Comparison of ENCODE assay signal across 24 cellular contexts in the genomic region with DNA sequence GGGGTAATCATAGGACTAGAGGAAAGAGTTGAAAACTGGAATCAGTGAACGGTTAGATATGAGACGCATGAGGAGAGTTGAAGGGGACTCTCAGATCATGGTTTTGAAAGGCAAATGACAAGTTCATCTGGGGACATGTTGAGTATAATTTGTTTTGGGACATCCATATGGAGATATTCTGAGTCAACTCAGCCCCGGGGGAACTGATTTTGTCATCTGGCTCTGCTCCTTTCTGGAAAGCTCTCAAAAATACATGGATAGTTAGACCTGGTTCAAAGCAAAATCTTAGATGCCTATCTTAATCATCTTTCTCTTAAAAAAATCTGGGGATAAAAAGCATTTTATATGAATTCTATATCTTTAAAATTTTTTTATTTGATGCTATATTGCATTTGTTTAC.
"Had no signal": no experiment of that assay in that cellular context is flagged by ENCODE, and none has a peak within 500 bp of the region (broad histone marks: within the 10 kb centered on the region; RNA-seq: fewer than 3 reads in every experiment).

No MANE protein-coding gene starts in this region.

- H3K27ac ChIP-seq: brain microvascular endothelial cell, esophagus squamous epithelium, left lung, neural progenitor cell, prostate gland, spleen, testis, upper lobe of right lung had no signal

- DNase-seq: activated CD4-positive, alpha-beta T cell treated with anti-CD3 and anti-CD28 coated beads for 1 hour; activated CD4-positive, alpha-beta T cell treated with anti-CD3 and anti-CD28 coated beads, Interleukin-2, amount 50 U/mL, for 1 hour; activated CD8-positive, alpha-beta T cell treated with anti-CD3 and anti-CD28 coated beads, Interleukin-2, amount 10 ng/mL, durations not matched to agents 7 days and 5 days; activated gamma-delta T cell treated with Interleukin-2 at 50 U/mL for 16 hours; anterior cingulate cortex; brain microvascular endothelial cell; cortex of kidney; endodermal cell; esophagus squamous epithelium; left lung; mammary epithelial cell; naive thymus-derived CD8-positive, alpha-beta T cell; spleen; stimulated activated CD4-positive, alpha-beta T cell treated with anti-CD3 and anti-CD28 coated beads, Interleukin-4, amount 100 ng/mL, for 1 hour; stimulated activated naive CD4-positive, alpha-beta T cell; T-cell; testis; upper lobe of right lung had no signal

- H3K4me1 Mint-ChIP-seq: endodermal cell had no signal

- H3K4me3 ChIP-seq: esophagus squamous epithelium, left lung, neural progenitor cell, prostate gland, spleen, testis, upper lobe of right lung had no signal

- H3K27ac Mint-ChIP-seq: activated CD8-positive, alpha-beta T cell treated with anti-CD3 and anti-CD28 coated beads, Interleukin-2, amount 10 ng/mL, durations not matched to agents 7 days and 5 days; activated naive CD4-positive, alpha-beta T cell treated with anti-CD3 and anti-CD28 coated beads, Interleukin-2, amount 50 U/mL, for 24 hours; endodermal cell; mesothelial cell of epicardium; naive thymus-derived CD8-positive, alpha-beta T cell; neural progenitor cell; T-cell; T-helper 2 cell treated with Interferon-gamma antibody and Interleukin-4, amounts not matched to agents 5 μg/mL and 100 μg/mL, for 36 hours had no signal

- ATAC-seq: activated CD8-positive, alpha-beta T cell treated with anti-CD3 and anti-CD28 coated beads, Interleukin-2, amount 10 ng/mL, durations not matched to agents 7 days and 5 days; left lung; naive thymus-derived CD8-positive, alpha-beta T cell; T-cell; upper lobe of right lung had no signal

- H3K9me3 Mint-ChIP-seq: central memory CD8-positive, alpha-beta T cell had no signal

- H2AFZ ChIP-seq: neural progenitor cell had no signal

- H3K36me3 ChIP-seq: brain microvascular endothelial cell, esophagus squamous epithelium, left lung, neural progenitor cell, prostate gland, spleen, upper lobe of right lung had no signal

- H3K27me3 Mint-ChIP-seq: activated naive CD4-positive, alpha-beta T cell treated with anti-CD3 and anti-CD28 coated beads, Interleukin-2, amount 50 U/mL, for 24 hours; central memory CD8-positive, alpha-beta T cell; naive thymus-derived CD8-positive, alpha-beta T cell; T-cell had no signal

- H3K4me2 ChIP-seq: neural progenitor cell had no signal

- H3K27me3 ChIP-seq: brain microvascular endothelial cell, esophagus squamous epithelium, left lung, neural progenitor cell, spleen, testis, upper lobe of right lung had no signal

- H3K9ac ChIP-seq: neural progenitor cell had no signal

- H3K36me3 Mint-ChIP-seq: activated naive CD4-positive, alpha-beta T cell treated with anti-CD3 and anti-CD28 coated beads, Interleukin-2, amount 50 U/mL, for 24 hours; neural progenitor cell; T-cell had no signal

- H3K4me1 ChIP-seq: neural progenitor cell, prostate gland had no signal

- H3K9me3 ChIP-seq: esophagus squamous epithelium, left lung, prostate gland, spleen, testis, upper lobe of right lung had no signal

- H3K4me3 Mint-ChIP-seq: activated CD8-positive, alpha-beta T cell treated with anti-CD3 and anti-CD28 coated beads, Interleukin-2, amount 10 ng/mL, durations not matched to agents 7 days and 5 days; activated naive CD4-positive, alpha-beta T cell treated with anti-CD3 and anti-CD28 coated beads, Interleukin-2, amount 50 U/mL, for 24 hours; central memory CD8-positive, alpha-beta T cell; endodermal cell; mesothelial cell of epicardium; naive thymus-derived CD8-positive, alpha-beta T cell; neural progenitor cell; T-cell; T-helper 2 cell treated with Interferon-gamma antibody and Interleukin-4, amounts not matched to agents 5 μg/mL and 100 μg/mL, for 36 hours had no signal
